Comparison of ENCODE assay signal across 8 cellular contexts in the genomic region with DNA sequence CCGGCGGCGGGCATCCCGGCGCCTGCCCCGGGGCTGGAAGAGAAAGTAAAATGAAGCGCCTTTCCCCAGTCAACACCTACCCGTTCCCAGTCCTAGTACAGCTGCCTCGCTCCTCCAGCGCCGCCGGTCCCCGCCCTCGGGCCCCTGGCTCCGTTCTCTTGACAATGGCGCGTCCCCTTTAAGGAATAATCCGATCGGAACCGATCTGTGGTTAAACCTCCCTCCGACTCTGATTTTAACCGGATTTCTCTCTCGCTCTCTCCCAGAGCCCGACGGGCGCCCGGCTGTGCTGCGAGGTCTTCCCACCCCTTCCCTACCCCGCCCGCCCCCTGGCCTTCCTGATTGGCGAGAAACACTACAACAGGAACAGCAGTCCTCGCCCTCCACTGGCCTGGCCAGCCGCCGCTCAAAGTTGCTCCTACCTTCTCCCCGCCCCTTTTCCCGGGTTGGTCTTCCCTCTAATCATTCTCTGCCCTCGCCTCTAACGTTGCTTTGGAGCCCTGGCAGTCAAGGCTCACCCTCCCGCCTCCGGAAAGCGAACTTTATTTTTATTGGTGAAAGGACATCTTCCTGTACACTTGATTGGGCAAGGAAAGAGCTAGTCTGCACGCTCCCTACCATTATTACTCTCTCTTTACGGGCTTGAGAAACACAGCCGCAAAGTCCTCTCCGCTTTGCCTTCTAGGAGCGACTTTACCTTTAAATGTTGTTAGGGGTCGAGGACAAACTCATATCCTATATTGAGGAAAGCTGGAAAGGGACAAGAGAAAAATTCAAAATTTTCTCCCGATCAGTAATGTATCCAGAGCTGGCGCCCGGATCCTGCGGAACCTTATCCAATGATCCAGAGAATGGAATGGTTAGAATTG. TPM values are rescaled to one million over a fixed set of nuclear protein-coding genes. Genes with fewer than 3 reads are reported as not detected.
DNase-seq lines count a peak whose midpoint lies in the region; ATAC-seq lines count a peak whose summit lies in the region.

A gene (minus strand): TSS at position 282 of the 869 bp plus-strand sequence. CDS start 145,869 bp downstream, outside the sequence.

- peak within 1 kb of the TSS; percentile 86 to 100 (median 96) for H3K4me3 Mint-ChIP-seq in IgD-negative memory B cell

- no peaks in the 10 kb centered on the region for H3K27me3 Mint-ChIP-seq in IgD-negative memory B cell

- H3K27ac Mint-ChIP-seq in IgD-negative memory B cell = peak within 1 kb of the TSS; percentile 75 to 98 (median 92)

- DNase-seq in DMS 273 treated with DMSO at 0.1 percent for 48 hours (lab: John Stamatoyannopoulos, UW) (peak; percentile 98), OCI-M2 (lab: John Stamatoyannopoulos, UW; ENCODE audit: unreplicated experiment) (peak; percentile 94), activated T-cell treated with anti-CD3 and anti-CD28 coated beads for 4 hours (peak; percentile 94), epidermal melanocyte (ENCODE audit: insufficient read length, low spot score) (peak; percentile 81), middle frontal gyrus (ENCODE audit: extremely low spot score, low spot score) (peak; percentile 99)
- DNase-seq in stimulated activated CD8-positive, alpha-beta memory T cell treated with anti-CD3 and anti-CD28 coated beads, Interleukin-4, amount 100 ng/mL, for 1 hour (ENCODE audit: low read depth in 2 of 2, low spot score in 1 of 2) = peak; percentile 88 to 93

- H3K4me1 Mint-ChIP-seq in IgD-negative memory B cell = peaks cover 11 to 33% (median 24%) of the 10 kb centered on the region in 3 donors

- ATAC-seq in GM21529 (IDR thresholded peaks at IDR 0.05; ENCODE audit: unreplicated experiment) = peak; percentile 90

- no peaks in the 10 kb centered on the region for H3K36me3 Mint-ChIP-seq in IgD-negative memory B cell

- no peaks in the 10 kb centered on the region for H3K9me3 Mint-ChIP-seq in IgD-negative memory B cell

RNA-seq across cellular contexts. Expression of the gene that starts here (rescaled TPM):
- polyA plus RNA-seq in IgD-negative memory B cell = 29.6 TPM

Comparison
In these comparisons a context has a peak if more than half of its experiments do, and no peak if none do; other contexts are left out.
1. Peak in every context shown above with its lines: DNase-seq and ATAC-seq.